Comparison of ENCODE assay signal across 2 cellular contexts in genomic region chr14:75877884-75878283, GRCh38.
TF ChIP-seq lines count a peak whose summit lies in the region.

No MANE protein-coding gene starts in this region.

TF ChIP-seq in SK-N-SH, 30 proteins besides CTCF, POLR2A, EP300 and RAD21:
- TF ChIP-seq, protein P1, sequence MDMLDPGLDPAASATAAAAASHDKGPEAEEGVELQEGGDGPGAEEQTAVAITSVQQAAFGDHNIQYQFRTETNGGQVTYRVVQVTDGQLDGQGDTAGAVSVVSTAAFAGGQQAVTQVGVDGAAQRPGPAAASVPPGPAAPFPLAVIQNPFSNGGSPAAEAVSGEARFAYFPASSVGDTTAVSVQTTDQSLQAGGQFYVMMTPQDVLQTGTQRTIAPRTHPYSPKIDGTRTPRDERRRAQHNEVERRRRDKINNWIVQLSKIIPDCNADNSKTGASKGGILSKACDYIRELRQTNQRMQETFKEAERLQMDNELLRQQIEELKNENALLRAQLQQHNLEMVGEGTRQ (IDR thresholded peaks at IDR 0.05; ENCODE audit: borderline replicate concordance, low read depth, low read length), result no peak
- no peak for TF ChIP-seq RCOR1 (IDR thresholded peaks at IDR 0.05; ENCODE audit: low read length)
- TF ChIP-seq MEF2A (IDR thresholded peaks at IDR 0.05; ENCODE audit: borderline replicate concordance, low read depth), result no peak
- no peak for TF ChIP-seq RFX5 (IDR thresholded peaks at IDR 0.05; ENCODE audit: low read length)
- TF ChIP-seq EZH2phosphoT487 (IDR thresholded peaks at IDR 0.05; ENCODE audit: borderline replicate concordance, low read depth), result no peak
- no peak for TF ChIP-seq GATA2 (CRISPR knock-in tag; IDR thresholded peaks at IDR 0.05)
- TF ChIP-seq FOSL2 (IDR thresholded peaks at IDR 0.05; ENCODE audit: borderline replicate concordance, low read depth), result no peak
- TF ChIP-seq YY1 (IDR thresholded peaks at IDR 0.05; ENCODE audit: low read depth), result no peak
- TF ChIP-seq TEAD4 (IDR thresholded peaks at IDR 0.05; ENCODE audit: borderline replicate concordance, insufficient read depth), result no peak

TF ChIP-seq in SK-N-SH treated with all-trans-retinoic acid at 6 μM for 48 hours, 23 proteins besides CTCF, POLR2A, EP300 and RAD21 (continued from another document):
- TF ChIP-seq TCF4 (CRISPR knock-in tag; IDR thresholded peaks at IDR 0.05; ENCODE audit: borderline replicate concordance) (no peak), CSDC2 (CRISPR knock-in tag; IDR thresholded peaks at IDR 0.05) (no peak), ZFP30 (CRISPR knock-in tag; IDR thresholded peaks at IDR 0.05) (no peak), SNAI2 (CRISPR knock-in tag; IDR thresholded peaks at IDR 0.05) (no peak), ZFP3 (CRISPR knock-in tag; IDR thresholded peaks at IDR 0.05) (no peak), PATZ1 (CRISPR knock-in tag; IDR thresholded peaks at IDR 0.05; ENCODE audit: borderline replicate concordance) (no peak), TSHZ2 (CRISPR knock-in tag; IDR thresholded peaks at IDR 0.05) (no peak), OSR1 (CRISPR knock-in tag; IDR thresholded peaks at IDR 0.05) (no peak), ZNF70 (CRISPR knock-in tag; IDR thresholded peaks at IDR 0.05) (no peak), PPARA (CRISPR knock-in tag; IDR thresholded peaks at IDR 0.05; ENCODE audit: borderline replicate concordance) (no peak), ZC3H10 (CRISPR knock-in tag; IDR thresholded peaks at IDR 0.05) (no peak), BACH2 (CRISPR knock-in tag; IDR thresholded peaks at IDR 0.05; ENCODE audit: borderline replicate concordance) (no peak)
- TF ChIP-seq, protein P2, sequence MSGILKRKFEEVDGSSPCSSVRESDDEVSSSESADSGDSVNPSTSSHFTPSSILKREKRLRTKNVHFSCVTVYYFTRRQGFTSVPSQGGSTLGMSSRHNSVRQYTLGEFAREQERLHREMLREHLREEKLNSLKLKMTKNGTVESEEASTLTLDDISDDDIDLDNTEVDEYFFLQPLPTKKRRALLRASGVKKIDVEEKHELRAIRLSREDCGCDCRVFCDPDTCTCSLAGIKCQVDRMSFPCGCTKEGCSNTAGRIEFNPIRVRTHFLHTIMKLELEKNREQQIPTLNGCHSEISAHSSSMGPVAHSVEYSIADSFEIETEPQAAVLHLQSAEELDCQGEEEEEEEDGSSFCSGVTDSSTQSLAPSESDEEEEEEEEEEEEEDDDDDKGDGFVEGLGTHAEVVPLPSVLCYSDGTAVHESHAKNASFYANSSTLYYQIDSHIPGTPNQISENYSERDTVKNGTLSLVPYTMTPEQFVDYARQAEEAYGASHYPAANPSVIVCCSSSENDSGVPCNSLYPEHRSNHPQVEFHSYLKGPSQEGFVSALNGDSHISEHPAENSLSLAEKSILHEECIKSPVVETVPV (CRISPR knock-in tag; IDR thresholded peaks at IDR 0.05), result no peak
- TF ChIP-seq, protein P3, sequence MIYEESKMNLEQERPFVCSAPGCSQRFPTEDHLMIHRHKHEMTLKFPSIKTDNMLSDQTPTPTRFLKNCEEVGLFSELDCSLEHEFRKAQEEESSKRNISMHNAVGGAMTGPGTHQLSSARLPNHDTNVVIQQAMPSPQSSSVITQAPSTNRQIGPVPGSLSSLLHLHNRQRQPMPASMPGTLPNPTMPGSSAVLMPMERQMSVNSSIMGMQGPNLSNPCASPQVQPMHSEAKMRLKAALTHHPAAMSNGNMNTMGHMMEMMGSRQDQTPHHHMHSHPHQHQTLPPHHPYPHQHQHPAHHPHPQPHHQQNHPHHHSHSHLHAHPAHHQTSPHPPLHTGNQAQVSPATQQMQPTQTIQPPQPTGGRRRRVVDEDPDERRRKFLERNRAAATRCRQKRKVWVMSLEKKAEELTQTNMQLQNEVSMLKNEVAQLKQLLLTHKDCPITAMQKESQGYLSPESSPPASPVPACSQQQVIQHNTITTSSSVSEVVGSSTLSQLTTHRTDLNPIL (CRISPR knock-in tag; IDR thresholded peaks at IDR 0.05; ENCODE audit: low read depth), result no peak
